ENCODE assay signal across 27 cellular contexts in the genomic region with DNA sequence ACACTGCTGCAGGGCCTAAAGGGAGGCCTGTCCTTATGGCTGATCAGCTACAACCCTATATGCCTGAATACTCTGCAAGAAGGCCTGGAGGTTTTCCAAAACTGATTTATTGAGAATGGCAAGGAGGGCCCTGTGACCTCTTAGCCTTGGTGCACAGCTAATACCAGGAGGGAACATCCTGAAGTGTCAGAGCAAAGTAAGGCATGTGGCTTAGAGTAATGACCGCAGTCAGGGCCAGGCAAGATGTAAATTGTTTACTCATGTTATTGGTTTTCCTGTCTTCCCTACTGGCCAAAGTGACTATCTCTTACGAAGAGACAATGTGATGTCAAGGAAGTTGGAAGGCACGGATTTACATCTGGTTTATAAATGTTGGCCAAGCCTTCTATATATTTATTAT.
"Had no signal": no experiment of that assay in that cellular context is flagged by ENCODE, and none has a peak within 500 bp of the region (broad histone marks: within the 10 kb centered on the region; RNA-seq: fewer than 3 reads in every experiment).

No MANE protein-coding gene starts in this region.

- H3K4me3 ChIP-seq: left lung, lower lobe of right lung, mucosa of descending colon, right atrium auricular region, right lobe of liver, smooth muscle cell, tibial nerve, upper lobe of left lung had no signal

- H3K36me3 ChIP-seq: lower lobe of right lung, right atrium auricular region, right lobe of liver, upper lobe of left lung had no signal

- ATAC-seq: left colon; left lung; lower lobe of right lung; mucosa of descending colon; naive thymus-derived CD4-positive, alpha-beta T cell; natural killer cell treated with Interleukin-12 subunit alpha and Interleukin-12 subunit beta and Interleukin-15 and Interleukin-18, amount 100 ng/mL, for 72 hours; right lobe of liver; stimulated activated memory B cell treated with anti-CD40 and anti-IgM and Interleukin-4, amounts not matched to agents 10 μg/mL and 1 μg/mL and 100 μg/mL, for 72 hours; stimulated activated naive CD8-positive, alpha-beta T cell treated with anti-CD3 and anti-CD28 coated beads, Interleukin-15, amount 100 ng/mL, for 72 hours had no signal

- DNase-seq: hippocampal formation; kidney glomerular epithelial cell; left colon; left lung; lower lobe of right lung; mammary epithelial cell; mesendoderm; midbrain; mucosa of descending colon; naive thymus-derived CD4-positive, alpha-beta T cell; occipital lobe; right lobe of liver; stimulated activated CD4-positive, alpha-beta T cell treated with anti-CD3 and anti-CD28 coated beads, Interleukin-1b, Interleukin-23, amount 100 ng/mL, for 48 hours; stimulated activated CD4-positive, alpha-beta T cell treated with anti-CD3 and anti-CD28 coated beads, Interleukin-2, amount 100 ng/mL, for 48 hours; stimulated activated CD4-positive, alpha-beta T cell treated with anti-CD3 and anti-CD28 coated beads, Interleukin-4, amount 100 ng/mL, for 4 hours; stimulated activated CD8-positive, alpha-beta memory T cell treated with anti-CD3 and anti-CD28 coated beads, Interleukin-4, amount 100 ng/mL, for 48 hours; stimulated activated naive CD4-positive, alpha-beta T cell treated with Interleukin-2 at 50 U/mL for 16 hours; stimulated activated naive CD8-positive, alpha-beta T cell treated with anti-CD3 and anti-CD28 coated beads, Interleukin-15, amount 100 ng/mL, for 72 hours; substantia nigra; upper lobe of left lung had no signal

- H3K9me3 ChIP-seq: right lobe of liver had no signal

- H3K4me1 ChIP-seq: parathyroid adenoma, right lobe of liver had no signal

- H2AFZ ChIP-seq: parathyroid adenoma had no signal

- H3K9ac ChIP-seq: parathyroid adenoma had no signal

- H3K27me3 ChIP-seq: left lung, right atrium auricular region, right lobe of liver, tibial nerve, upper lobe of left lung had no signal

- FAIRE-seq: keratinocyte had no signal

- H3K27ac ChIP-seq: left lung, lower lobe of right lung, parathyroid adenoma, right atrium auricular region, right lobe of liver, tibial nerve, upper lobe of left lung had no signal

- H3K4me2 ChIP-seq: smooth muscle cell had no signal
